8 cellular contexts compared by ENCODE assay signal in genomic region chr1:18957136-18957521, GRCh38. TPM values are rescaled to one million over a fixed set of nuclear protein-coding genes. Genes with fewer than 3 reads are reported as not detected.
DNase-seq lines count a peak whose midpoint lies in the region; ATAC-seq lines count a peak whose summit lies in the region.

No MANE protein-coding gene starts in this region.

- intact Hi-C loops in left ventricle myocardium superior (cut with micrococcal nuclease): no loop called here

- no peaks in the 10 kb centered on the region for H3K9me3 ChIP-seq in skeletal muscle satellite cell (replicated peaks; ENCODE audit: low read length)

- H3K4me2 ChIP-seq in skeletal muscle satellite cell (ENCODE audit: low read length): peak overlapping the region; percentile 98

- H3K4me3 Mint-ChIP-seq in activated CD4-positive, alpha-beta memory T cell treated with anti-CD3 and anti-CD28 coated beads, Interleukin-2, amount 10 ng/mL, durations not matched to agents 7 days and 5 days: peak overlapping the region; percentile 75

- H3K4me1 Mint-ChIP-seq in activated CD4-positive, alpha-beta memory T cell treated with anti-CD3 and anti-CD28 coated beads, Interleukin-2, amount 10 ng/mL, durations not matched to agents 7 days and 5 days: peaks cover 51% of the 10 kb centered on the region

- peak overlapping the region; percentile 86 for H3K9ac ChIP-seq in skeletal muscle satellite cell (ENCODE audit: low read depth, low read length)

- H3K36me3 ChIP-seq in H7 (replicated peaks; ENCODE audit: control insufficient read depth, insufficient read depth, low read length): no peaks in the 10 kb centered on the region
- H3K36me3 ChIP-seq in skeletal muscle satellite cell (ENCODE audit: insufficient read depth, low read length): no peaks in the 10 kb centered on the region

- POLR2A ChIA-PET in activated CD4-positive, alpha-beta memory T cell treated with anti-CD3 and anti-CD28 coated beads, Interleukin-2, amount 10 ng/mL, durations not matched to agents 7 days and 5 days (lab: Charles Lee): interaction anchor here (0.7 to 12.3 kb wide), 11 partner anchors 8 to 167 kb away, joined by 3 to 414 read pairs (median 4); partner anchors contain the start of gene ALDH4A1

- H3K4me1 ChIP-seq in skeletal muscle satellite cell (ENCODE audit: control insufficient read depth, insufficient read depth, low read length): peaks cover 23% of the 10 kb centered on the region

- H3K27me3 ChIP-seq in H7 (ENCODE audit: control insufficient read depth, insufficient read depth, low read length) (peaks cover 17% of the 10 kb centered on the region), skeletal muscle satellite cell (ENCODE audit: control insufficient read depth, insufficient read depth, low read length) (peaks cover 20% of the 10 kb centered on the region)

- DNase-seq in H7 (peak; percentile 87), left ventricle myocardium superior (no peak), HUDEP-2 (lab: John Stamatoyannopoulos, UW; ENCODE audit: unreplicated experiment in 76 of 76) (no peak), EL (no peak), HPDE6-E6E7 (ENCODE audit: extremely low spot score) (no peak), DMS79 treated with DMSO at 0.1 percent for 48 hours (lab: John Stamatoyannopoulos, UW) (no peak)
- peak; percentile 26 for DNase-seq in activated CD4-positive, alpha-beta memory T cell treated with anti-CD3 and anti-CD28 coated beads, Interleukin-2, amount 10 ng/mL, durations not matched to agents 7 days and 5 days

- peak; percentile 6 for ATAC-seq in left ventricle myocardium superior

- H3K36me3 Mint-ChIP-seq in activated CD4-positive, alpha-beta memory T cell treated with anti-CD3 and anti-CD28 coated beads, Interleukin-2, amount 10 ng/mL, durations not matched to agents 7 days and 5 days (ENCODE audit: low read depth): peaks cover 12% of the 10 kb centered on the region

- H3K27ac Mint-ChIP-seq in activated CD4-positive, alpha-beta memory T cell treated with anti-CD3 and anti-CD28 coated beads, Interleukin-2, amount 10 ng/mL, durations not matched to agents 7 days and 5 days: peak overlapping the region; percentile 23

- H3K9me3 Mint-ChIP-seq in activated CD4-positive, alpha-beta memory T cell treated with anti-CD3 and anti-CD28 coated beads, Interleukin-2, amount 10 ng/mL, durations not matched to agents 7 days and 5 days: no peaks in the 10 kb centered on the region

- peaks cover 24% of the 10 kb centered on the region for H3K27me3 Mint-ChIP-seq in activated CD4-positive, alpha-beta memory T cell treated with anti-CD3 and anti-CD28 coated beads, Interleukin-2, amount 10 ng/mL, durations not matched to agents 7 days and 5 days

- H3K4me3 ChIP-seq in H7 (ENCODE audit: insufficient read depth, low read depth, low read length) (peak overlapping the region; percentile 78), skeletal muscle satellite cell (ENCODE audit: low read length) (peak overlapping the region; percentile 82)

- CTCF ChIA-PET in activated CD4-positive, alpha-beta memory T cell treated with anti-CD3 and anti-CD28 coated beads, Interleukin-2, amount 10 ng/mL, durations not matched to agents 7 days and 5 days (lab: Charles Lee): interaction anchor here (1.2 to 11.1 kb wide), 3 partner anchors 30 to 54 kb away, joined by 4 to 123 read pairs (median 18); no protein-coding TSS in a partner anchor

RNA-seq across cellular contexts. Expression of gene IFFO2, which starts 0.7 kb away (rescaled TPM):
- total RNA-seq in H7 (2014; rRNA removed; shearing (Covaris generic)): 16.8 and 19.6 TPM in 2 replicates
- 10 to 100 TPM; 19.9 to 22.7 TPM for total RNA-seq in activated CD4-positive, alpha-beta memory T cell treated with anti-CD3 and anti-CD28 coated beads, Interleukin-2, amount 10 ng/mL, durations not matched to agents 7 days and 5 days
- total RNA-seq in left ventricle myocardium superior: 5.0 TPM
- 6.3 and 9.0 TPM in 2 replicates for total RNA-seq in skeletal muscle satellite cell (2012; rRNA removed)

RNA-seq across cellular contexts. Expression of gene ALDH4A1, which starts 54.8 kb away (rescaled TPM):
- 23.7 and 23.8 TPM in 2 replicates for total RNA-seq in H7 (2014; rRNA removed; shearing (Covaris generic))
- 1 to 10 TPM; 3.3 to 3.7 TPM for total RNA-seq in activated CD4-positive, alpha-beta memory T cell treated with anti-CD3 and anti-CD28 coated beads, Interleukin-2, amount 10 ng/mL, durations not matched to agents 7 days and 5 days
- total RNA-seq in left ventricle myocardium superior: 27.3 TPM
- total RNA-seq in skeletal muscle satellite cell (2012; rRNA removed): 7.0 and 8.1 TPM in 2 replicates

Comparison
In these comparisons a context has a peak if more than half of its experiments do, and no peak if none do; other contexts are left out.
1. DNase-seq: peak in H7 (single experiment) and activated CD4-positive, alpha-beta memory T cell treated with anti-CD3 and anti-CD28 coated beads, Interleukin-2, amount 10 ng/mL, durations not matched to agents 7 days and 5 days (single experiment); none in left ventricle myocardium superior (single experiment), HUDEP-2 (0 of 76), EL (single experiment), HPDE6-E6E7 (single experiment) and DMS79 treated with DMSO at 0.1 percent for 48 hours (single experiment).